26 cellular contexts compared by ENCODE assay signal in genomic region chr10:21270976-21271375, GRCh38.
DNase-seq lines count a peak whose midpoint lies in the region; ATAC-seq, FAIRE-seq and TF ChIP-seq lines count a peak whose summit lies in the region.
"Had no signal": no experiment of that assay in that cellular context is flagged by ENCODE, and none has a peak within 500 bp of the region (broad histone marks: within the 10 kb centered on the region; RNA-seq: fewer than 3 reads in every experiment).

No MANE protein-coding gene starts in this region.

- H3K4me1 Mint-ChIP-seq in nephron progenitor cell: peaks cover 5% of the 10 kb centered on the region
- H3K4me1 Mint-ChIP-seq: CD4-positive, alpha-beta memory T cell; CD8-positive, alpha-beta memory T cell had no signal

- peaks cover 11% of the 10 kb centered on the region for H3K9me3 Mint-ChIP-seq in nephron progenitor cell

- in situ Hi-C loops in Panc1 (cut with HindIII; ENCODE audit: low pct_unique_long_range_greater_than_20kb, low sequenced_read_pairs): no loop called here
- in situ Hi-C loops in K562 (cut with MboI): loop anchor here (5.0 kb wide), 2 partner anchors 194 to 399 kb away; no protein-coding TSS in a partner anchor

- H3K27ac Mint-ChIP-seq in nephron progenitor cell: peak overlapping the region; percentile 68
- H3K27ac Mint-ChIP-seq: CD14-positive monocyte; CD4-positive, alpha-beta memory T cell; CD4-positive, CD25-positive, alpha-beta regulatory T cell; CD8-positive, alpha-beta memory T cell had no signal

- no peak for TF ChIP-seq RAD21 in K562 (CRISPR knock-in tag; conservative IDR thresholded peaks at IDR 0.05 in 1 of 2, IDR thresholded peaks at IDR 0.05 in 1 of 2)

- H3K4me1 ChIP-seq in Panc1 (ENCODE audit: control insufficient read depth, insufficient read depth, low read length) (peaks cover 17% of the 10 kb centered on the region), K562 (replicated peaks in 1 of 2; ENCODE audit: control insufficient read depth in 2 of 2, insufficient read depth in 2 of 2, low read length in 2 of 2) (peaks cover 0 to 13% of the 10 kb centered on the region in 2 experiments; a peak in 3 of 5 replicates)
- H3K4me1 ChIP-seq: BE2C had no signal

- H3K36me3 Mint-ChIP-seq in nephron progenitor cell (ENCODE audit: low read depth): peaks cover 7% of the 10 kb centered on the region
- H3K36me3 Mint-ChIP-seq: CD14-positive monocyte; CD4-positive, alpha-beta memory T cell; CD4-positive, CD25-positive, alpha-beta regulatory T cell; CD8-positive, alpha-beta memory T cell had no signal

- H3K27me3 ChIP-seq in Panc1 (ENCODE audit: control insufficient read depth, insufficient read depth, low read length): no peaks in the 10 kb centered on the region
- no peaks in the 10 kb centered on the region for H3K27me3 ChIP-seq in K562 (ENCODE audit: control insufficient read depth in 2 of 2, insufficient read depth in 2 of 2, low read length in 2 of 2)
- H3K27me3 ChIP-seq: BE2C, BLaER1 had no signal

- no peak for FAIRE-seq in K562 (lab: Jason Lieb, UNC)
- FAIRE-seq: A204.1, GM12891, GM19239 had no signal

- no peak overlapping the region for H3K4me3 Mint-ChIP-seq in nephron progenitor cell
- H3K4me3 Mint-ChIP-seq: CD14-positive monocyte; CD4-positive, alpha-beta memory T cell; CD4-positive, CD25-positive, alpha-beta regulatory T cell; CD8-positive, alpha-beta memory T cell had no signal

- H3K9ac ChIP-seq in K562 (ENCODE audit: insufficient read depth in 1 of 2, low read depth in 2 of 2, low read length in 2 of 2): no peak overlapping the region
- H3K9ac ChIP-seq: BLaER1 had no signal

- H3K9me3 ChIP-seq in Panc1 (ENCODE audit: control insufficient read depth, insufficient read depth, low read depth, low read length) (no peaks in the 10 kb centered on the region), K562 (replicated peaks; ENCODE audit: control insufficient read depth, insufficient read depth, low read depth, low read length) (no peaks in the 10 kb centered on the region)
- H3K9me3 ChIP-seq: BE2C, BLaER1 had no signal

- H3K27me3 Mint-ChIP-seq in nephron progenitor cell (ENCODE audit: low read depth, poor library complexity): no peaks in the 10 kb centered on the region
- H3K27me3 Mint-ChIP-seq: CD4-positive, CD25-positive, alpha-beta regulatory T cell; CD8-positive, alpha-beta memory T cell had no signal

- no peak overlapping the region for H3K4me3 ChIP-seq in Panc1 (ENCODE audit: low read depth in 2 of 2, low read length in 2 of 2)
- H3K4me3 ChIP-seq in K562: no peak overlapping the region
- H3K4me3 ChIP-seq: BLaER1 had no signal

- intact Hi-C loops in Panc1 (cut with micrococcal nuclease; ENCODE audit: unreplicated experiment) (loop anchor here (2.0 to 5.0 kb wide), 2 partner anchors 194 to 412 kb away; no protein-coding TSS in a partner anchor), K562 (cut with micrococcal nuclease) (loop anchor here (1.0 to 2.0 kb wide), 3 partner anchors 96 to 413 kb away; no protein-coding TSS in a partner anchor)

- no peak for TF ChIP-seq POLR2A in K562 (conservative IDR thresholded peaks at IDR 0.05)

- 59% methylated on average over 3 of the region's 3 CpGs for WGBS in K562 (ENCODE audit: insufficient coverage, low coverage, missing lambda C conversion rate)

- H3K9me1 ChIP-seq in K562 (ENCODE audit: control insufficient read depth, insufficient read depth, low read length): no peaks in the 10 kb centered on the region

- POLR2A ChIA-PET in Panc1 (lab: Charles Lee): no interaction called here
- POLR2A ChIA-PET in K562 (lab: Yijun Ruan, JAX): no interaction called here

- peak overlapping the region; percentile 72; the same call in 1 of the 2 replicates for H3K27ac ChIP-seq in Panc1 (ENCODE audit: low read length)
- no peak overlapping the region for H3K27ac ChIP-seq in K562 (ENCODE audit: extremely low read depth, low read depth, low read length)
- H3K27ac ChIP-seq: BLaER1 had no signal

- no peaks in the 10 kb centered on the region for H3K79me2 ChIP-seq in K562 (ENCODE audit: control insufficient read depth, insufficient read depth, low read length)

- BruUV-seq in Panc1 (replicated peaks; lab: Mats Ljungman, UMichigan) (no TSS peak), K562 (replicated peaks; lab: Mats Ljungman, UMichigan) (no TSS peak)

- no peaks in the 10 kb centered on the region for H3K36me3 ChIP-seq in Panc1 (ENCODE audit: control insufficient read depth, insufficient read depth, low read length)
- H3K36me3 ChIP-seq in K562 (ENCODE audit: control insufficient read depth, insufficient read depth, low read length): no peaks in the 10 kb centered on the region
- H3K36me3 ChIP-seq: BE2C, BLaER1 had no signal

- no peak overlapping the region for H2AFZ ChIP-seq in K562 (ENCODE audit: low read depth, low read length)

- no peak overlapping the region for H3K4me2 ChIP-seq in K562 (ENCODE audit: insufficient read depth, low read length)
- H3K4me2 ChIP-seq: BLaER1 had no signal

- ATAC-seq in Panc1 (no peak), K562 (no peak)
- no peak for ATAC-seq in activated CD4-positive, CD25-positive, alpha-beta regulatory T cell treated with anti-CD3 and anti-CD28 coated beads, Interleukin-2, amount 50 U/mL, for 24 hours

- no peak for TF ChIP-seq EP300 in K562 (IDR thresholded peaks at IDR 0.05; ENCODE audit: low read length)

- CTCF ChIA-PET in Panc1 (lab: Charles Lee): interaction anchor here (0.6 to 1.5 kb wide), 2 partner anchors 193 to 416 kb away, joined by 3 to 5 read pairs; no protein-coding TSS in a partner anchor
- CTCF ChIA-PET in K562 (lab: Yijun Ruan, JAX; ENCODE audit: low intra/inter-chr PET ratio): interaction anchor here (3.0 to 3.1 kb wide), 2 partner anchors 193 to 413 kb away, joined by 21 to 36 read pairs; no protein-coding TSS in a partner anchor

- TF ChIP-seq CTCF in Panc1 (IDR thresholded peaks at IDR 0.05): no peak
- no peak for TF ChIP-seq CTCF in K562 (IDR thresholded peaks at IDR 0.05 in 2 of 3, conservative IDR thresholded peaks at IDR 0.05 in 1 of 3; ENCODE audit: insufficient read depth in 2 of 3, low read depth in 1 of 3, low read length in 3 of 3)
- TF ChIP-seq CTCF in nephron progenitor cell (IDR thresholded peaks at IDR 0.05): no peak
- no peak for TF ChIP-seq CTCF in GM10266 (IDR thresholded peaks at IDR 0.05; ENCODE audit: control insufficient read depth, insufficient read depth, low read depth, missing control alignments)

- no peaks in the 10 kb centered on the region for H4K20me1 ChIP-seq in K562 (replicated peaks; ENCODE audit: control insufficient read depth, insufficient read depth, low read length)
- H4K20me1 ChIP-seq: BLaER1 had no signal

- DNase-seq in Panc1 (ENCODE audit: low read depth, low spot score) (no peak), K562 (ENCODE audit: extremely low read depth in 1 of 4, low spot score in 3 of 4) (no peak), nephron progenitor cell (no peak), GM10266 (ENCODE audit: extremely low spot score) (no peak)
- no peak for DNase-seq in activated CD4-positive, CD25-positive, alpha-beta regulatory T cell treated with anti-CD3 and anti-CD28 coated beads, Interleukin-2, amount 50 U/mL, for 72 hours
- DNase-seq: 8988T; ACHN; BE2C; C1 segment of cervical spinal cord; CD4-positive, alpha-beta memory T cell; CD4-positive, CD25-positive, alpha-beta regulatory T cell; CD8-positive, alpha-beta memory T cell; COR-L47; DMS 273 treated with DMSO at 0.1 percent for 48 hours; DMS153; DMS53; DMS79; DND-41; EL; GDM1 had no signal

TF ChIP-seq in K562, 482 proteins besides CTCF, POLR2A, EP300 and RAD21:
- TF ChIP-seq ESRRB (CRISPR knock-in tag; IDR thresholded peaks at IDR 0.05; ENCODE audit: borderline replicate concordance): no peak
- TF ChIP-seq RBM25 (IDR thresholded peaks at IDR 0.05; ENCODE audit: low read depth, low read length, severe bottlenecking): peak; percentile 22
- TF ChIP-seq ZNF146 (CRISPR knock-in tag; IDR thresholded peaks at IDR 0.05; ENCODE audit: unreplicated experiment): peak; percentile 90
- TF ChIP-seq GATAD2A (IDR thresholded peaks at IDR 0.05): no peak
- peak; percentile 16; the same call in 1 of the 2 replicates for TF ChIP-seq BCOR (IDR thresholded peaks at IDR 0.05)
